27 cellular contexts compared by ENCODE assay signal in the genomic region with DNA sequence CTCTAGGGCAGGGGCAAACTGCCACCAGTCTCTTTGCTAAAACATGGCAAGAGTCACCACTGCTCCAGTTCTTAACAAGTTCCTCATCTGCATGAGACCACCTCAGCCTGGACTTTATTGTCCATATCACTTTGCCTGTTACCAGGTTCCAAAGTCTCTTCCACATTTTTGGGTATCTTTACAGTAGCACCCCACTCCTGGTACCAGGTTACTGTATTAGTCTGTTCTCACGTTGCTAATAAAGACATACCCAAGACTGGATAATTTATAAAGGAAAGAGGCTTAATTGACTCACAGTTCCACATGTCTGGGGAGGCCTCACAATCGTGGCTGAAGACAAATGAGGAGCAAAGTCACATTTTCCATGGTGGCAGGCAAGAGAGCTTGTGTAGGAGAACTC. TPM values are rescaled to one million over a fixed set of nuclear protein-coding genes. Genes with fewer than 3 reads are reported as not detected.
DNase-seq lines count a peak whose midpoint lies in the region; ATAC-seq, FAIRE-seq and TF ChIP-seq lines count a peak whose summit lies in the region.
"Had no signal": no experiment of that assay in that cellular context is flagged by ENCODE, and none has a peak within 500 bp of the region (broad histone marks: within the 10 kb centered on the region; RNA-seq: fewer than 3 reads in every experiment).

No MANE protein-coding gene starts in this region.

- H3K4me2 ChIP-seq in HCT116 (ENCODE audit: low read length) (no peak overlapping the region), K562 (ENCODE audit: insufficient read depth, low read length) (no peak overlapping the region)
- H3K4me2 ChIP-seq: BLaER1 had no signal

- CTCF ChIA-PET in HCT116 (lab: Charles Lee) (no interaction called here), HEK293 (lab: Yijun Ruan, JAX) (interaction anchor here (0.6 kb wide), 1 partner anchor 492 kb away, joined by 3 read pairs; no protein-coding TSS in a partner anchor), K562 (lab: Yijun Ruan, JAX; ENCODE audit: low intra/inter-chr PET ratio) (no interaction called here)

- FAIRE-seq in K562 (lab: Jason Lieb, UNC), result no peak
- FAIRE-seq: A204.1, GM12878, GM12892, GM18507 had no signal

- no peak for DNase-seq in HCT116 (ENCODE audit: low read depth, low spot score)
- no peak for DNase-seq in K562 (ENCODE audit: extremely low read depth in 1 of 4, low spot score in 3 of 4)
- DNase-seq in NOMO-1 treated with DMSO at 0.1 percent for 48 hours (lab: John Stamatoyannopoulos, UW; ENCODE audit: unreplicated experiment), result no peak
- DNase-seq in GM19238 (ENCODE audit: insufficient read length, low spot score), result no peak
- no peak for DNase-seq in amygdala (lab: John Stamatoyannopoulos, UW)
- DNase-seq: 8988T; ACHN; BE2C; C1 segment of cervical spinal cord; CD4-positive, alpha-beta memory T cell; CD4-positive, CD25-positive, alpha-beta regulatory T cell; CD8-positive, alpha-beta memory T cell; COR-L47; DMS 273 treated with DMSO at 0.1 percent for 48 hours; DMS153; DMS53; DMS79; DND-41; EL; GDM1 had no signal

- H3K9me3 ChIP-seq in HCT116 (ENCODE audit: control insufficient read depth in 1 of 2, insufficient read depth in 1 of 2, low read depth in 1 of 2, low read length in 2 of 2) (no peaks in the 10 kb centered on the region), HEK293 (ENCODE audit: control insufficient read depth, insufficient read depth, low read depth, low read length) (no peaks in the 10 kb centered on the region), K562 (replicated peaks; ENCODE audit: control insufficient read depth, insufficient read depth, low read depth, low read length) (no peaks in the 10 kb centered on the region)
- H3K9me3 ChIP-seq: BE2C had no signal

- H3K9ac ChIP-seq in HCT116 (ENCODE audit: low read length) (no peak overlapping the region), K562 (ENCODE audit: insufficient read depth in 1 of 2, low read depth in 2 of 2, low read length in 2 of 2) (no peak overlapping the region)
- H3K9ac ChIP-seq: BLaER1 had no signal

- POLR2A ChIA-PET in HCT116 (lab: Charles Lee) (no interaction called here), HEK293 (lab: Yijun Ruan, JAX) (no interaction called here), K562 (lab: Yijun Ruan, JAX) (no interaction called here)

- H3K36me3 ChIP-seq in HCT116 (ENCODE audit: control insufficient read depth in 1 of 2, insufficient read depth in 2 of 2, low read length in 2 of 2) (no peaks in the 10 kb centered on the region), HEK293 (ENCODE audit: control insufficient read depth in 2 of 2, insufficient read depth in 1 of 2, low read length in 2 of 2) (no peaks in the 10 kb centered on the region), K562 (ENCODE audit: control insufficient read depth, insufficient read depth, low read length) (no peaks in the 10 kb centered on the region)
- H3K36me3 ChIP-seq: BE2C, BLaER1 had no signal

- H3K27ac ChIP-seq in HCT116 (ENCODE audit: low read depth, low read length) (no peak overlapping the region), HEK293 (ENCODE audit: extremely low read depth, low read depth, low read length) (no peak overlapping the region), K562 (ENCODE audit: extremely low read depth, low read depth, low read length) (no peak overlapping the region)
- H3K27ac ChIP-seq: BLaER1 had no signal

- H3K9me1 ChIP-seq in K562 (ENCODE audit: control insufficient read depth, insufficient read depth, low read length), result no peaks in the 10 kb centered on the region

- in situ Hi-C loops in K562 (cut with MboI), result no loop called here

- H3K4me1 ChIP-seq in HCT116 (ENCODE audit: control insufficient read depth in 1 of 2, insufficient read depth in 2 of 2, low read length in 2 of 2) (peaks cover 0 to 2% of the 10 kb centered on the region in 2 experiments; a peak in 3 of 4 replicates), HEK293 (ENCODE audit: control insufficient read depth, insufficient read depth, low read length) (no peaks in the 10 kb centered on the region), K562 (replicated peaks in 1 of 2; ENCODE audit: control insufficient read depth in 2 of 2, insufficient read depth in 2 of 2, low read length in 2 of 2) (no peaks in the 10 kb centered on the region)
- H3K4me1 ChIP-seq: BE2C, BLaER1 had no signal

- TF ChIP-seq EP300 in K562 (IDR thresholded peaks at IDR 0.05; ENCODE audit: low read length), result no peak

- TF ChIP-seq CTCF in HCT116 (IDR thresholded peaks at IDR 0.05 in 2 of 3, conservative IDR thresholded peaks at IDR 0.05 in 1 of 3; ENCODE audit: borderline replicate concordance in 1 of 3, insufficient read depth in 1 of 3, low read depth in 2 of 3, low read length in 2 of 3) (no peak), HEK293 (tag by site-specific recombination; IDR thresholded peaks at IDR 0.05) (no peak), K562 (IDR thresholded peaks at IDR 0.05 in 2 of 3, conservative IDR thresholded peaks at IDR 0.05 in 1 of 3; ENCODE audit: insufficient read depth in 2 of 3, low read depth in 1 of 3, low read length in 3 of 3) (no peak)

- H3K9me2 ChIP-seq in HCT116 (ENCODE audit: insufficient read depth), result no peaks in the 10 kb centered on the region

- H4K20me1 ChIP-seq in HCT116 (ENCODE audit: insufficient read depth) (no peaks in the 10 kb centered on the region), K562 (replicated peaks; ENCODE audit: control insufficient read depth, insufficient read depth, low read length) (no peaks in the 10 kb centered on the region)
- H4K20me1 ChIP-seq: BLaER1 had no signal

- RAD21 ChIA-PET in HCT116 (lab: Charles Lee; ENCODE audit: low non-redundant PET in 1 of 2, low total read pairs in 2 of 2, uncharacterized antibody in 2 of 2, unreplicated experiment in 2 of 2), result no interaction called here

- ATAC-seq in HCT116 (no peak), K562 (no peak)
- ATAC-seq: GM12878 had no signal

- H3K4me3 ChIP-seq in HCT116 (replicated peaks in 1 of 2; ENCODE audit: low read depth in 1 of 2, low read length in 2 of 2) (no peak overlapping the region), HEK293 (ENCODE audit: low read depth, low read length) (no peak overlapping the region), K562 (no peak overlapping the region)
- H3K4me3 ChIP-seq: BLaER1, GM12878 had no signal

- no peak for TF ChIP-seq RAD21 in HCT116 (IDR thresholded peaks at IDR 0.05; ENCODE audit: low read depth)
- no peak for TF ChIP-seq RAD21 in K562 (CRISPR knock-in tag; conservative IDR thresholded peaks at IDR 0.05 in 1 of 2, IDR thresholded peaks at IDR 0.05 in 1 of 2)

- intact Hi-C loops in HCT116 (cut with micrococcal nuclease), result no loop called here
- intact Hi-C loops in K562 (cut with micrococcal nuclease), result no loop called here

- H3K27me3 ChIP-seq in HCT116 (ENCODE audit: insufficient read depth, low read length), result no peaks in the 10 kb centered on the region
- H3K27me3 ChIP-seq in K562 (ENCODE audit: control insufficient read depth in 2 of 2, insufficient read depth in 2 of 2, low read length in 2 of 2), result no peaks in the 10 kb centered on the region
- H3K27me3 ChIP-seq: BE2C had no signal

- no peak overlapping the region for H2AFZ ChIP-seq in HCT116 (ENCODE audit: low read depth, low read length, poor library complexity, severe bottlenecking)
- H2AFZ ChIP-seq in K562 (ENCODE audit: low read depth, low read length), result no peak overlapping the region

- TF ChIP-seq POLR2A in HCT116 (IDR thresholded peaks at IDR 0.05; ENCODE audit: borderline replicate concordance, extremely low read depth, insufficient read depth, insufficient read length) (no peak), K562 (conservative IDR thresholded peaks at IDR 0.05) (no peak)

- H3K79me2 ChIP-seq in HCT116 (ENCODE audit: insufficient read depth, low read length) (no peaks in the 10 kb centered on the region), K562 (ENCODE audit: control insufficient read depth, insufficient read depth, low read length) (no peaks in the 10 kb centered on the region)

- 0% methylated on average over 2 of the region's 2 CpGs for whole genome bisulfite sequencing in K562 (ENCODE audit: insufficient coverage, low coverage, missing lambda C conversion rate)

- no TSS peak for BruUV-seq in HCT116 (replicated peaks; lab: Mats Ljungman, UMichigan)
- BruUV-seq in K562 (replicated peaks; lab: Mats Ljungman, UMichigan), result no TSS peak

TF ChIP-seq in HCT116, 20 proteins besides CTCF, POLR2A, EP300 and RAD21 (continues in another document):
- TF ChIP-seq CBX3 (IDR thresholded peaks at IDR 0.05; ENCODE audit: low read depth) (0 out of 2 replicates have a peak, but pooled peaks have one; percentile 19), SIN3A (IDR thresholded peaks at IDR 0.05; ENCODE audit: low read depth) (no peak), SP1 (IDR thresholded peaks at IDR 0.05; ENCODE audit: low read depth) (no peak)

TF ChIP-seq in HEK293, 187 proteins besides CTCF, POLR2A, EP300 and RAD21 (continues in another document):
- peak; percentile 81 for TF ChIP-seq ZNF707 (tag by site-specific recombination; IDR thresholded peaks at IDR 0.05)

TF ChIP-seq in K562, 482 proteins besides CTCF, POLR2A, EP300 and RAD21:
- TF ChIP-seq ZNF707 (CRISPR knock-in tag; conservative IDR thresholded peaks at IDR 0.05) (peak; percentile 91), RBM39 (optimal IDR thresholded peaks at IDR 0.05; ENCODE audit: low read depth, low read length) (no peak)

RNA-seq across cellular contexts. Expression of a gene that starts 5.5 kb away (rescaled TPM):
- total RNA-seq in HCT116 (2021; ENCODE audit: unreplicated experiment), result 3.6 TPM
- 2.4 and 4.6 TPM in 2 replicates for polyA plus RNA-seq in HCT116 (2012)
- not detected in 2 replicates for total RNA-seq in K562 (2011; cell fraction: chromatin; rRNA removed; ENCODE audit: low replicate concordance)
- not detected in 2 replicates for total RNA-seq in K562 (2011; cell fraction: nucleolus; rRNA removed)
- total RNA-seq in K562 (2011; cell fraction: nucleoplasm; rRNA removed), result not detected in 2 replicates
- not detected in 2 replicates for total RNA-seq in K562 (2014; rRNA removed)
- total RNA-seq in K562 (2014; rRNA removed; fragmentation: Illumina TruSeq; extraction: Trizol), result not detected in 2 replicates
- not detected in 2 replicates for total RNA-seq in K562 (2015; rRNA removed; fragmentation: Illumina TruSeq; extraction: Trizol)
- 0.11 and 0.18 TPM in 2 replicates for total RNA-seq in K562 (2021)
- not detected in 2 replicates for polyA plus RNA-seq in K562 (2011; rRNA removed)
- polyA plus RNA-seq in K562 (2011; cell fraction: cytosol; rRNA removed), result not detected in 2 replicates
- not detected in 2 replicates for polyA plus RNA-seq in K562 (2011; cell fraction: nucleus; rRNA removed)
- polyA plus RNA-seq in K562 (2012), result not detected in 2 replicates
- not detected in 2 replicates for polyA plus RNA-seq in K562 (2014; fragmentation: Illumina TruSeq; extraction: Trizol)
- polyA plus RNA-seq in K562 (2014; fragmentation: Nextera tagmentation; extraction: Ambion mirVana), result not detected
- not detected in 2 replicates for polyA plus RNA-seq in K562 (2014; rRNA removed)
- polyA minus RNA-seq in K562 (2011; rRNA and poly(A)+ RNA removed), result not detected in 2 replicates
- polyA minus RNA-seq in K562 (2011; cell fraction: cytosol; rRNA and poly(A)+ RNA removed), result not detected in 2 replicates
- not detected in 2 replicates for polyA minus RNA-seq in K562 (2011; cell fraction: nucleus; rRNA and poly(A)+ RNA removed)
- total RNA-seq: G401 had no signal
